Comparison of ENCODE assay signal across 1 cellular context in genomic region chr6:166334878-166335277, GRCh38.
TF ChIP-seq lines count a peak whose summit lies in the region.

No MANE protein-coding gene starts in this region.

TF ChIP-seq in WTC11, 78 proteins besides CTCF, POLR2A, EP300 and RAD21 (continued from another document):
- no peak for TF ChIP-seq E2F1 (CRISPR knock-in tag; IDR thresholded peaks at IDR 0.05)
- no peak for TF ChIP-seq MYBL2 (CRISPR knock-in tag; IDR thresholded peaks at IDR 0.05)
- no peak for TF ChIP-seq GTF2I (CRISPR knock-in tag; conservative IDR thresholded peaks at IDR 0.05)
- no peak for TF ChIP-seq CDX4 (CRISPR knock-in tag; IDR thresholded peaks at IDR 0.05; ENCODE audit: borderline replicate concordance)
- no peak for TF ChIP-seq MLX (CRISPR knock-in tag; IDR thresholded peaks at IDR 0.05)
- no peak for TF ChIP-seq E2F4 (CRISPR knock-in tag; IDR thresholded peaks at IDR 0.05; ENCODE audit: borderline replicate concordance, low read depth)
- TF ChIP-seq RORB (CRISPR knock-in tag; IDR thresholded peaks at IDR 0.05), result no peak
